Comparison of ENCODE assay signal across 9 cellular contexts in genomic region chr4:114597410-114598115, GRCh38. TPM values are rescaled to one million over a fixed set of nuclear protein-coding genes. Genes with fewer than 3 reads are reported as not detected.
DNase-seq lines count a peak whose midpoint lies in the region; ATAC-seq lines count a peak whose summit lies in the region.
"Had no signal": no experiment of that assay in that cellular context is flagged by ENCODE, and none has a peak within 500 bp of the region (broad histone marks: within the 10 kb centered on the region; RNA-seq: fewer than 3 reads in every experiment).

No MANE protein-coding gene starts in this region.

- peaks cover 14% of the 10 kb centered on the region for H3K4me1 Mint-ChIP-seq in activated CD4-positive, alpha-beta T cell treated with anti-CD3 and anti-CD28 coated beads for 36 hours
- no peaks in the 10 kb centered on the region for H3K4me1 Mint-ChIP-seq in activated T-helper 17 cell treated with anti-CD3 and anti-CD28 coated beads, Interleukin-2, amount 50 U/mL, for 72 hours

- H3K27me3 Mint-ChIP-seq in activated CD4-positive, alpha-beta T cell treated with anti-CD3 and anti-CD28 coated beads for 36 hours = peaks cover 42% of the 10 kb centered on the region
- peaks cover 29% of the 10 kb centered on the region for H3K27me3 Mint-ChIP-seq in activated T-helper 17 cell treated with anti-CD3 and anti-CD28 coated beads, Interleukin-2, amount 50 U/mL, for 72 hours

- H3K4me3 Mint-ChIP-seq in activated CD4-positive, alpha-beta T cell treated with anti-CD3 and anti-CD28 coated beads for 36 hours = peak overlapping the region; percentile 30
- peak overlapping the region; percentile 70 for H3K4me3 Mint-ChIP-seq in activated T-helper 17 cell treated with anti-CD3 and anti-CD28 coated beads, Interleukin-2, amount 50 U/mL, for 72 hours

- intact Hi-C loops in activated CD4-positive, alpha-beta T cell treated with anti-CD3 and anti-CD28 coated beads for 36 hours (cut with DNase I, micrococcal nuclease) = no loop called here

- peak overlapping the region; percentile 73 to 75 for H3K4me3 ChIP-seq in stomach smooth muscle (ENCODE audit: low read length in 2 of 2)

- CTCF ChIA-PET in activated CD4-positive, alpha-beta T cell treated with anti-CD3 and anti-CD28 coated beads for 36 hours (lab: Charles Lee) = interaction anchor here (0.5 kb wide), 1 partner anchor 38 kb away, joined by 4 read pairs; no protein-coding TSS in a partner anchor

- H3K4me1 ChIP-seq in stomach smooth muscle (ENCODE audit: control insufficient read depth, insufficient read depth, low read length) = peaks cover 12% of the 10 kb centered on the region

- no peaks in the 10 kb centered on the region for H3K36me3 ChIP-seq in stomach smooth muscle (ENCODE audit: control insufficient read depth in 2 of 2, insufficient read depth in 2 of 2, low read length in 2 of 2)

- no peak for DNase-seq in activated CD4-positive, alpha-beta T cell treated with anti-CD3 and anti-CD28 coated beads for 36 hours
- DNase-seq in activated CD4-positive, alpha-beta T cell treated with anti-CD3 and anti-CD28 coated beads, Interleukin-2, amount 50 U/mL, for 48 hours = no peak
- peak; percentile 54 for DNase-seq in inferior parietal cortex (ENCODE audit: extremely low spot score)
- DNase-seq in islet precursor cell = no peak
- no peak for DNase-seq in cortex of kidney (lab: John Stamatoyannopoulos, UW)

- ATAC-seq in activated CD4-positive, alpha-beta T cell treated with anti-CD3 and anti-CD28 coated beads for 36 hours = no peak
- ATAC-seq in activated T-helper 17 cell treated with anti-CD3 and anti-CD28 coated beads, Interleukin-2, amount 50 U/mL, for 72 hours (replicated peaks) = no peak
- no peak for ATAC-seq in HG03378 (IDR thresholded peaks at IDR 0.05; ENCODE audit: unreplicated experiment)

- H3K9me3 ChIP-seq in stomach smooth muscle (ENCODE audit: control insufficient read depth in 2 of 2, low read length in 2 of 2) = no peaks in the 10 kb centered on the region

- H3K27ac ChIP-seq in stomach smooth muscle (ENCODE audit: low read length) = no peak overlapping the region

- peaks cover 10% of the 10 kb centered on the region in 2 donors for H3K27me3 ChIP-seq in stomach smooth muscle (ENCODE audit: control insufficient read depth in 1 of 2, insufficient read depth in 2 of 2, low read length in 2 of 2)

- no peak overlapping the region for H3K27ac Mint-ChIP-seq in activated CD4-positive, alpha-beta T cell treated with anti-CD3 and anti-CD28 coated beads for 36 hours
- H3K27ac Mint-ChIP-seq in activated T-helper 17 cell treated with anti-CD3 and anti-CD28 coated beads, Interleukin-2, amount 50 U/mL, for 72 hours = no peak overlapping the region
- H3K27ac Mint-ChIP-seq: CD4-positive, CD25-positive, alpha-beta regulatory T cell had no signal

- H3K36me3 Mint-ChIP-seq in activated CD4-positive, alpha-beta T cell treated with anti-CD3 and anti-CD28 coated beads for 36 hours (ENCODE audit: low read depth) = no peaks in the 10 kb centered on the region
- H3K36me3 Mint-ChIP-seq in activated T-helper 17 cell treated with anti-CD3 and anti-CD28 coated beads, Interleukin-2, amount 50 U/mL, for 72 hours (ENCODE audit: low read depth) = no peaks in the 10 kb centered on the region
- H3K36me3 Mint-ChIP-seq: CD4-positive, CD25-positive, alpha-beta regulatory T cell had no signal

- POLR2A ChIA-PET in activated CD4-positive, alpha-beta T cell treated with anti-CD3 and anti-CD28 coated beads for 36 hours (lab: Charles Lee) = no interaction called here

- no peaks in the 10 kb centered on the region for H3K9me3 Mint-ChIP-seq in activated CD4-positive, alpha-beta T cell treated with anti-CD3 and anti-CD28 coated beads for 36 hours (ENCODE audit: low read depth)
- H3K9me3 Mint-ChIP-seq in activated T-helper 17 cell treated with anti-CD3 and anti-CD28 coated beads, Interleukin-2, amount 50 U/mL, for 72 hours = no peaks in the 10 kb centered on the region

- H3K9ac ChIP-seq in stomach smooth muscle (ENCODE audit: low read length in 2 of 2) = no peak overlapping the region

RNA-seq across cellular contexts. Expression of gene UGT8, which starts 1.0 kb away (rescaled TPM):
- under 1 TPM; 0.14 to 0.18 TPM for total RNA-seq in activated CD4-positive, alpha-beta T cell treated with anti-CD3 and anti-CD28 coated beads for 36 hours
- 1 to 10 TPM in 1 of 2 donors, under 1 TPM in 1; 0.82 to 1.4 TPM for total RNA-seq in activated T-helper 17 cell treated with anti-CD3 and anti-CD28 coated beads, Interleukin-2, amount 50 U/mL, for 72 hours
- total RNA-seq: CD4-positive, CD25-positive, alpha-beta regulatory T cell had no signal
